Comparison of ENCODE assay signal across 8 cellular contexts in genomic region chr11:86559311-86559945, GRCh38.
A peak's percentile ranks its signal among the peaks of the same experiment; 100 is the strongest.
DNase-seq lines count a peak whose midpoint lies in the region; ATAC-seq and TF ChIP-seq lines count a peak whose summit lies in the region.
"Had no signal": no experiment of that assay in that cellular context is flagged by ENCODE, and none has a peak within 500 bp of the region (broad histone marks: within the 10 kb centered on the region; RNA-seq: fewer than 3 reads in every experiment).

No MANE protein-coding gene starts in this region.

- H3K27ac ChIP-seq in RWPE1 (peak overlapping the region; percentile 92), fibroblast of lung (ENCODE audit: insufficient read depth, low read length) (peak overlapping the region; percentile 6), muscle layer of duodenum (ENCODE audit: low read length) (peak overlapping the region; percentile 19), vagina (peak overlapping the region; percentile 63)

- POLR2A ChIA-PET in RWPE1 (lab: Yijun Ruan, JAX; ENCODE audit: low non-redundant PET) = no interaction called here

- no peak overlapping the region for H3K4me2 ChIP-seq in fibroblast of lung (ENCODE audit: extremely low read depth, insufficient read depth, low read length)

- TF ChIP-seq CTCF in RWPE1 (conservative IDR thresholded peaks at IDR 0.05; ENCODE audit: low read depth) (no peak), fibroblast of lung (conservative IDR thresholded peaks at IDR 0.05 in 1 of 2, IDR thresholded peaks at IDR 0.05 in 1 of 2; ENCODE audit: low read depth in 1 of 2, low read length in 2 of 2) (no peak), vagina (IDR thresholded peaks at IDR 0.05) (no peak)

- no peak for ATAC-seq in stimulated activated memory B cell treated with anti-CD40 and anti-IgM and Interleukin-4, amounts not matched to agents 10 μg/mL and 1 μg/mL and 100 μg/mL, for 72 hours

- H3K4me1 ChIP-seq in fibroblast of lung (ENCODE audit: control insufficient read depth, extremely low read depth, insufficient read depth, low read length) = peaks cover 5% of the 10 kb centered on the region
- H3K4me1 ChIP-seq in muscle layer of duodenum (ENCODE audit: control insufficient read depth in 1 of 2, insufficient read depth in 2 of 2, low read length in 2 of 2) = peaks cover 4 to 11% of the 10 kb centered on the region in 2 donors
- peaks cover 38% of the 10 kb centered on the region for H3K4me1 ChIP-seq in vagina

- H3K4me3 ChIP-seq in fibroblast of lung (replicated peaks in 1 of 4; ENCODE audit: control extremely low read depth in 1 of 4, insufficient read depth in 1 of 4, low read depth in 3 of 4, low read length in 4 of 4) (no peak overlapping the region), muscle layer of duodenum (ENCODE audit: low read depth in 1 of 2, low read length in 2 of 2) (no peak overlapping the region), vagina (no peak overlapping the region)

- no peak overlapping the region for H2AFZ ChIP-seq in fibroblast of lung (ENCODE audit: low read length)

- H3K9me3 Mint-ChIP-seq in stimulated activated memory B cell treated with anti-CD40 and anti-IgM and Interleukin-4, amounts not matched to agents 10 μg/mL and 1 μg/mL and 100 μg/mL, for 72 hours = peaks cover 2% of the 10 kb centered on the region

- peaks cover 13% of the 10 kb centered on the region for H3K27me3 Mint-ChIP-seq in stimulated activated memory B cell treated with anti-CD40 and anti-IgM and Interleukin-4, amounts not matched to agents 10 μg/mL and 1 μg/mL and 100 μg/mL, for 72 hours

- no peaks in the 10 kb centered on the region for H4K20me1 ChIP-seq in fibroblast of lung (ENCODE audit: control insufficient read depth, extremely low read depth, insufficient read depth, low read length)

- H3K9me3 ChIP-seq in fibroblast of lung (ENCODE audit: control insufficient read depth, insufficient read depth, low read depth, low read length) (no peaks in the 10 kb centered on the region), muscle layer of duodenum (ENCODE audit: control insufficient read depth in 1 of 2, low read length in 2 of 2) (no peaks in the 10 kb centered on the region), vagina (no peaks in the 10 kb centered on the region)

- H3K4me3 Mint-ChIP-seq in stimulated activated memory B cell treated with anti-CD40 and anti-IgM and Interleukin-4, amounts not matched to agents 10 μg/mL and 1 μg/mL and 100 μg/mL, for 72 hours = no peak overlapping the region
- H3K4me3 Mint-ChIP-seq: T-helper 2 cell treated with Interferon-gamma antibody and Interleukin-4, amounts not matched to agents 5 μg/mL and 100 μg/mL, for 36 hours had no signal

- H3K36me3 ChIP-seq in fibroblast of lung (ENCODE audit: control insufficient read depth, insufficient read depth, low read length) = no peaks in the 10 kb centered on the region
- peaks cover 0 to 6% of the 10 kb centered on the region in 2 donors for H3K36me3 ChIP-seq in muscle layer of duodenum (ENCODE audit: control insufficient read depth in 1 of 2, insufficient read depth in 2 of 2, low read length in 2 of 2)
- H3K36me3 ChIP-seq in vagina = no peaks in the 10 kb centered on the region

- H3K36me3 Mint-ChIP-seq in stimulated activated memory B cell treated with anti-CD40 and anti-IgM and Interleukin-4, amounts not matched to agents 10 μg/mL and 1 μg/mL and 100 μg/mL, for 72 hours = no peaks in the 10 kb centered on the region

- DNase-seq in RWPE1 (ENCODE audit: low spot score) (peak; percentile 80), fibroblast of lung (ENCODE audit: low read depth in 2 of 2) (peak; percentile 60 to 89), vagina (ENCODE audit: extremely low spot score in 2 of 2) (peak in 1 of 2 donors; percentile 79)
- no peak for DNase-seq in stimulated activated CD4-positive, alpha-beta T cell treated with anti-CD3 and anti-CD28 coated beads, Interleukin-1b, Interleukin-23, amount 100 ng/mL, for 48 hours
- no peak for DNase-seq in activated effector memory CD4-positive, alpha-beta T cell treated with anti-CD3 and anti-CD28 coated beads, Interleukin-2, amount 50 U/mL, for 16 hours

- H3K9ac ChIP-seq in fibroblast of lung (ENCODE audit: insufficient read depth, low read length) = no peak overlapping the region

- TF ChIP-seq POLR2A in vagina (IDR thresholded peaks at IDR 0.05) = no peak

- H3K4me1 Mint-ChIP-seq in stimulated activated memory B cell treated with anti-CD40 and anti-IgM and Interleukin-4, amounts not matched to agents 10 μg/mL and 1 μg/mL and 100 μg/mL, for 72 hours = no peaks in the 10 kb centered on the region

- intact Hi-C loops in vagina (cut with DNase I) = no loop called here

- CTCF ChIA-PET in RWPE1 (lab: Yijun Ruan, JAX) = no interaction called here

- H3K27ac Mint-ChIP-seq in stimulated activated memory B cell treated with anti-CD40 and anti-IgM and Interleukin-4, amounts not matched to agents 10 μg/mL and 1 μg/mL and 100 μg/mL, for 72 hours = no peak overlapping the region
- H3K27ac Mint-ChIP-seq: T-helper 2 cell treated with Interferon-gamma antibody and Interleukin-4, amounts not matched to agents 5 μg/mL and 100 μg/mL, for 36 hours had no signal

- H3K27me3 ChIP-seq in fibroblast of lung (ENCODE audit: control insufficient read depth, insufficient read depth, low read length) (no peaks in the 10 kb centered on the region), muscle layer of duodenum (ENCODE audit: low read depth, low read length) (no peaks in the 10 kb centered on the region), vagina (no peaks in the 10 kb centered on the region)

- no peaks in the 10 kb centered on the region for H3K79me2 ChIP-seq in fibroblast of lung (ENCODE audit: control insufficient read depth, insufficient read depth, low read length)

Comparison
In these comparisons a context has a peak if more than half of its experiments do, and no peak if none do; other contexts are left out.
1. DNase-seq: peak in RWPE1 (single experiment) and fibroblast of lung (2 of 2); none in stimulated activated CD4-positive, alpha-beta T cell treated with anti-CD3 and anti-CD28 coated beads, Interleukin-1b, Interleukin-23, amount 100 ng/mL, for 48 hours (single experiment) and activated effector memory CD4-positive, alpha-beta T cell treated with anti-CD3 and anti-CD28 coated beads, Interleukin-2, amount 50 U/mL, for 16 hours (single experiment).
2. H3K27ac ChIP-seq: peak in every context shown above with its lines; median percentile 92 in RWPE1; 63 in vagina; 19 in muscle layer of duodenum; 6 in fibroblast of lung.